ENCODE assay signal across 17 cellular contexts in genomic region chr7:130853503-130854279, GRCh38.
DNase-seq lines count a peak whose midpoint lies in the region; FAIRE-seq and TF ChIP-seq lines count a peak whose summit lies in the region.
"Had no signal": no experiment of that assay in that cellular context is flagged by ENCODE, and none has a peak within 500 bp of the region (broad histone marks: within the 10 kb centered on the region; RNA-seq: fewer than 3 reads in every experiment).

No MANE protein-coding gene starts in this region.

- no peak overlapping the region for H3K4me3 Mint-ChIP-seq in endothelial cell (ENCODE audit: unreplicated experiment)
- H3K4me3 Mint-ChIP-seq: activated CD8-positive, alpha-beta T cell treated with anti-CD3 and anti-CD28 coated beads, Interleukin-2, amount 10 ng/mL, durations not matched to agents 7 days and 5 days had no signal

- dilution Hi-C loops in keratinocyte (cut with MboI; ENCODE audit: extremely low pct_ligation_motif_present, low sequenced_read_pairs) = no loop called here

- peaks cover 50% of the 10 kb centered on the region for H3K4me1 ChIP-seq in keratinocyte (ENCODE audit: control insufficient read depth, extremely low read depth, insufficient read depth, low read length)
- H3K4me1 ChIP-seq: BLaER1 had no signal

- H2AFZ ChIP-seq in keratinocyte (ENCODE audit: control insufficient read depth, low read length) = no peak overlapping the region

- peaks cover 4 to 12% of the 10 kb centered on the region in 2 experiments for H3K36me3 ChIP-seq in keratinocyte (ENCODE audit: control insufficient read depth in 2 of 2, extremely low read depth in 1 of 2, insufficient read depth in 2 of 2, low read length in 2 of 2)

- no peaks in the 10 kb centered on the region for H3K27me3 Mint-ChIP-seq in endothelial cell (ENCODE audit: unreplicated experiment)

- DNase-seq in AG04449 (ENCODE audit: low read depth, low spot score) (peak; percentile 31), HPDE6-E6E7 (ENCODE audit: extremely low spot score) (peak; percentile 60), SW 1271 (lab: John Stamatoyannopoulos, UW) (peak; percentile 64 to 90), keratinocyte (ENCODE audit: low read depth, low spot score) (peak; percentile 85), endothelial cell (ENCODE audit: low spot score) (no peak), NCI-H524 treated with DMSO at 0.1 percent for 48 hours (lab: John Stamatoyannopoulos, UW) (no peak), DMS 273 treated with DMSO at 0.1 percent for 48 hours (lab: John Stamatoyannopoulos, UW) (no peak)
- no peak for DNase-seq in stimulated activated CD4-positive, alpha-beta T cell treated with anti-CD3 and anti-CD28 coated beads, Interleukin-4, amount 100 ng/mL, for 1 hour
- DNase-seq: activated CD8-positive, alpha-beta T cell treated with anti-CD3 and anti-CD28 coated beads, Interleukin-2, amount 10 ng/mL, durations not matched to agents 7 days and 5 days; activated naive CD4-positive, alpha-beta T cell treated with Interleukin-2 at 50 U/mL for 16 hours; NCI-H1092; NCI-H2227 treated with DMSO at 0.1 percent for 48 hours; psoas muscle; stimulated activated CD4-positive, alpha-beta T cell treated with anti-CD3 and anti-CD28 coated beads, Interleukin-4, amount 100 ng/mL, for 24 hours; stimulated activated naive CD4-positive, alpha-beta T cell; T-helper 9 cell had no signal

- CTCF ChIA-PET in AG04449 (lab: Yijun Ruan, JAX) = no interaction called here

- POLR2A ChIA-PET in AG04449 (lab: Yijun Ruan, JAX) = no interaction called here

- H4K20me1 ChIP-seq in keratinocyte (ENCODE audit: control insufficient read depth, extremely low read depth, insufficient read depth, low read length) = no peaks in the 10 kb centered on the region
- H4K20me1 ChIP-seq: BLaER1 had no signal

- no peaks in the 10 kb centered on the region for H3K27me3 ChIP-seq in keratinocyte (ENCODE audit: control insufficient read depth, extremely low read depth, insufficient read depth, low read length)
- H3K27me3 ChIP-seq: BLaER1 had no signal

- no peaks in the 10 kb centered on the region for H3K36me3 Mint-ChIP-seq in endothelial cell (ENCODE audit: low read depth, unreplicated experiment)

- peaks cover 6% of the 10 kb centered on the region for H3K9me3 ChIP-seq in keratinocyte (ENCODE audit: control insufficient read depth, low read depth, low read length)

- peak overlapping the region; percentile 73 for H3K4me2 ChIP-seq in keratinocyte (ENCODE audit: control insufficient read depth, extremely low read depth, insufficient read depth, low read depth, low read length)
- H3K4me2 ChIP-seq: BLaER1 had no signal

- FAIRE-seq in keratinocyte (lab: Jason Lieb, UNC) = peak; percentile 88

- H3K9me3 Mint-ChIP-seq in endothelial cell (ENCODE audit: unreplicated experiment) = no peaks in the 10 kb centered on the region

- peaks cover under 1% of the 10 kb centered on the region for H3K4me1 Mint-ChIP-seq in endothelial cell (ENCODE audit: unreplicated experiment)

- H3K4me3 ChIP-seq in AG04449 (ENCODE audit: low read depth, low read length) (no peak overlapping the region), keratinocyte (ENCODE audit: control insufficient read depth in 2 of 3, extremely low read depth in 1 of 3, insufficient read depth in 2 of 3, low read depth in 1 of 3, low read length in 3 of 3) (peak overlapping the region; percentile 4 to 22 (median 22))
- H3K4me3 ChIP-seq: BLaER1, psoas muscle had no signal

- H3K79me2 ChIP-seq in keratinocyte (ENCODE audit: control insufficient read depth, insufficient read depth, low read length) = no peaks in the 10 kb centered on the region

- H3K9ac ChIP-seq in keratinocyte (ENCODE audit: control insufficient read depth, extremely low read depth, insufficient read depth, low read length) = peak overlapping the region; percentile 8
- H3K9ac ChIP-seq: BLaER1 had no signal

- no peaks in the 10 kb centered on the region for H3K9me1 ChIP-seq in keratinocyte (ENCODE audit: control insufficient read depth, extremely low read depth, insufficient read depth, low read length)

- no peak overlapping the region for H3K27ac Mint-ChIP-seq in endothelial cell (ENCODE audit: unreplicated experiment)
- H3K27ac Mint-ChIP-seq: activated CD8-positive, alpha-beta T cell treated with anti-CD3 and anti-CD28 coated beads, Interleukin-2, amount 10 ng/mL, durations not matched to agents 7 days and 5 days had no signal

- H3K27ac ChIP-seq in keratinocyte (ENCODE audit: control insufficient read depth, insufficient read depth, low read length) = peak overlapping the region; percentile 51
- H3K27ac ChIP-seq: BLaER1, psoas muscle had no signal

- TF ChIP-seq CTCF in AG04449 (IDR thresholded peaks at IDR 0.05; ENCODE audit: insufficient read depth, low read length, missing control alignments) = no peak
- no peak for TF ChIP-seq CTCF in keratinocyte (optimal IDR thresholded peaks at IDR 0.05 in 1 of 3, IDR thresholded peaks at IDR 0.05 in 1 of 3, conservative IDR thresholded peaks at IDR 0.05 in 1 of 3; ENCODE audit: extremely low read depth in 1 of 3, insufficient read depth in 2 of 3, low read length in 3 of 3)
- no peak for TF ChIP-seq CTCF in endothelial cell (IDR thresholded peaks at IDR 0.05; ENCODE audit: unreplicated experiment)

Comparison
In these comparisons a context has a peak if more than half of its experiments do, and no peak if none do; other contexts are left out.
1. DNase-seq: peak in AG04449 (single experiment), HPDE6-E6E7 (single experiment), SW 1271 (2 of 2) and keratinocyte (single experiment); none in endothelial cell (single experiment), stimulated activated CD4-positive, alpha-beta T cell treated with anti-CD3 and anti-CD28 coated beads, Interleukin-4, amount 100 ng/mL, for 1 hour (single experiment), NCI-H524 treated with DMSO at 0.1 percent for 48 hours (single experiment) and DMS 273 treated with DMSO at 0.1 percent for 48 hours (single experiment).